Comparison of ENCODE assay signal across 24 cellular contexts in the genomic region with DNA sequence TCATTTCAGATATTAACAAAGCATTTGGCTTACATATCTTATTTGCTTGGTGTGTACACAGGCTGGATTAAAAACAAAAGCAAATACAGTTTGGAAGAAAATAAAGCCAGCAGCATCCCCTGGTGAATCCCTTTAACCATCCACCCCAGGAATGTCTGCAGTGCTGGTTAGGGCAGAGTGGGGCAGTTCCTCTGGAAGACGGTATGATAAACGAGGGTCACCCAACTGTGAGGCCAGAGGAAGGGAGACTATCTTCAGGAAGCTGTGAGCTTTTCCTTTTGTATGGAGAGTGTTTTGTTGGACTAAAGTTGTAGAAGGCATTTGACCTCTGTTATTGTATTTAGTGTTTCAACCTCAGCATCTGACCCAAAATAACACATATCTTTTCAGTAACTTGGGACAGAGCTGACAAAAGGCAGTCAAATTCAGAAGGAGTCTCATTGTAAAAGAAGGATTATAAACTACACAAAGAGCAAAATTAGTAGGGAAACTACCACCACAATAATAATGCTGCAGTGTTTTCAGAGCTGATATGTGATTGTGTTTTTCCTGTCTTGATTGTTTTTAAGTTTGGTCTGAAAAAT.
DNase-seq lines count a peak whose midpoint lies in the region; ATAC-seq, FAIRE-seq and TF ChIP-seq lines count a peak whose summit lies in the region.
"Had no signal": no experiment of that assay in that cellular context is flagged by ENCODE, and none has a peak within 500 bp of the region (broad histone marks: within the 10 kb centered on the region; RNA-seq: fewer than 3 reads in every experiment).

No MANE protein-coding gene starts in this region.

- TF ChIP-seq POLR2A in endothelial cell of umbilical vein (IDR thresholded peaks at IDR 0.05; ENCODE audit: low read depth, low read length) (no peak), suprapubic skin (IDR thresholded peaks at IDR 0.05) (no peak)

- H3K36me3 Mint-ChIP-seq in mesothelial cell of epicardium, result peaks cover 9% of the 10 kb centered on the region
- H3K36me3 Mint-ChIP-seq: CD14-positive monocyte; immature natural killer cell; naive thymus-derived CD8-positive, alpha-beta T cell had no signal

- H3K27me3 Mint-ChIP-seq in mesothelial cell of epicardium (ENCODE audit: low read depth), result no peaks in the 10 kb centered on the region

- WGBS in right cardiac atrium, result 29% methylated on average over 2 of the region's 2 CpGs
- WGBS in suprapubic skin, result 61% methylated on average over 2 of the region's 2 CpGs

- H3K4me1 ChIP-seq in right cardiac atrium (ENCODE audit: control insufficient read depth, insufficient read depth, low read length), result peaks cover 16% of the 10 kb centered on the region
- H3K4me1 ChIP-seq in endothelial cell of umbilical vein (ENCODE audit: control insufficient read depth, extremely low read depth, insufficient read depth, low read length), result peaks cover 21% of the 10 kb centered on the region
- H3K4me1 ChIP-seq in suprapubic skin, result peaks cover 41% of the 10 kb centered on the region

- POLR2A ChIA-PET in endothelial cell of umbilical vein (lab: Charles Lee), result interaction anchor here (0.6 kb wide), 1 partner anchor 23 kb away, joined by 5 read pairs; no protein-coding TSS in a partner anchor

- no peak overlapping the region for H3K4me3 ChIP-seq in right cardiac atrium (ENCODE audit: low read length)
- H3K4me3 ChIP-seq in endothelial cell of umbilical vein (replicated peaks in 1 of 3; ENCODE audit: insufficient read depth in 1 of 3, low read depth in 1 of 3, low read length in 3 of 3), result no peak overlapping the region
- H3K4me3 ChIP-seq in suprapubic skin, result no peak overlapping the region
- H3K4me3 ChIP-seq: lung, PC-9, skin epidermis had no signal

- H3K4me1 Mint-ChIP-seq in mesothelial cell of epicardium, result peaks cover 43% of the 10 kb centered on the region
- H3K4me1 Mint-ChIP-seq: immature natural killer cell; stimulated activated naive CD8-positive, alpha-beta T cell treated with anti-CD3 and anti-CD28 coated beads, Interleukin-15, amount 100 ng/mL, for 72 hours had no signal

- no peak overlapping the region for H2AFZ ChIP-seq in endothelial cell of umbilical vein (ENCODE audit: low read depth, low read length)
- H2AFZ ChIP-seq: PC-9 had no signal

- H3K36me3 ChIP-seq in endothelial cell of umbilical vein (ENCODE audit: control insufficient read depth in 2 of 2, extremely low read depth in 1 of 2, insufficient read depth in 2 of 2, low read length in 2 of 2) (no peaks in the 10 kb centered on the region), suprapubic skin (no peaks in the 10 kb centered on the region)

- H3K27me3 ChIP-seq in right cardiac atrium (ENCODE audit: control insufficient read depth, insufficient read depth) (no peaks in the 10 kb centered on the region), endothelial cell of umbilical vein (ENCODE audit: control insufficient read depth in 2 of 2, insufficient read depth in 2 of 2, low read length in 2 of 2) (no peaks in the 10 kb centered on the region), suprapubic skin (no peaks in the 10 kb centered on the region)

- no peak overlapping the region for H3K4me3 Mint-ChIP-seq in mesothelial cell of epicardium
- H3K4me3 Mint-ChIP-seq: CD14-positive monocyte; immature natural killer cell; naive thymus-derived CD8-positive, alpha-beta T cell; stimulated activated naive CD8-positive, alpha-beta T cell treated with anti-CD3 and anti-CD28 coated beads, Interleukin-15, amount 100 ng/mL, for 72 hours had no signal

- H3K9me3 ChIP-seq in right cardiac atrium (ENCODE audit: control insufficient read depth, low read length) (no peaks in the 10 kb centered on the region), endothelial cell of umbilical vein (replicated peaks; ENCODE audit: control insufficient read depth, insufficient read depth, low read length) (no peaks in the 10 kb centered on the region), suprapubic skin (no peaks in the 10 kb centered on the region)

- H4K20me1 ChIP-seq in endothelial cell of umbilical vein (replicated peaks; ENCODE audit: control insufficient read depth, extremely low read depth, insufficient read depth, low read length), result no peaks in the 10 kb centered on the region

- no peaks in the 10 kb centered on the region for H3K9me1 ChIP-seq in endothelial cell of umbilical vein (replicated peaks; ENCODE audit: control insufficient read depth, extremely low read depth, insufficient read depth, low read length)

- peak overlapping the region; percentile 55 for H3K27ac Mint-ChIP-seq in mesothelial cell of epicardium
- H3K27ac Mint-ChIP-seq: immature natural killer cell; naive thymus-derived CD8-positive, alpha-beta T cell; stimulated activated naive CD8-positive, alpha-beta T cell treated with anti-CD3 and anti-CD28 coated beads, Interleukin-15, amount 100 ng/mL, for 72 hours had no signal

- intact Hi-C loops in right cardiac atrium (cut with DNase I), result no loop called here
- intact Hi-C loops in Right ventricle myocardium superior (cut with DNase I), result no loop called here
- intact Hi-C loops in endothelial cell of umbilical vein (cut with micrococcal nuclease), result no loop called here

- H3K9ac ChIP-seq in endothelial cell of umbilical vein (replicated peaks; ENCODE audit: extremely low read depth, insufficient read depth, low read length), result no peak overlapping the region

- CTCF ChIA-PET in endothelial cell of umbilical vein (lab: Charles Lee), result interaction anchor here (0.7 to 1.7 kb wide), 7 partner anchors 10 to 83 kb away, joined by 3 to 7 read pairs (median 4); no protein-coding TSS in a partner anchor

- FAIRE-seq in endothelial cell of umbilical vein (lab: Jason Lieb, UNC) (peak; percentile 70), frontal cortex (lab: Jason Lieb, UNC) (no peak)
- FAIRE-seq: bronchial epithelial cell, HTR-8/SVneo, urothelium cell line had no signal

- H3K9me3 Mint-ChIP-seq in mesothelial cell of epicardium, result peaks cover 22% of the 10 kb centered on the region
- H3K9me3 Mint-ChIP-seq: immature natural killer cell; naive thymus-derived CD8-positive, alpha-beta T cell; stimulated activated naive CD8-positive, alpha-beta T cell treated with anti-CD3 and anti-CD28 coated beads, Interleukin-15, amount 100 ng/mL, for 72 hours had no signal

- H3K4me2 ChIP-seq in endothelial cell of umbilical vein (ENCODE audit: insufficient read depth, low read length), result peak overlapping the region; percentile 73
- H3K4me2 ChIP-seq: PC-9 had no signal

- dilution Hi-C loops in endothelial cell of umbilical vein (cut with MboI; ENCODE audit: extremely low pct_ligation_motif_present, low sequenced_read_pairs), result no loop called here

- TF ChIP-seq EP300 in suprapubic skin (IDR thresholded peaks at IDR 0.05), result no peak

- TF ChIP-seq CTCF in endothelial cell of umbilical vein (IDR thresholded peaks at IDR 0.05; ENCODE audit: extremely low read depth in 1 of 2, insufficient read depth in 1 of 2, low read depth in 1 of 2, low read length in 2 of 2), result no peak
- no peak for TF ChIP-seq CTCF in mesothelial cell of epicardium (IDR thresholded peaks at IDR 0.05; ENCODE audit: unreplicated experiment)
- TF ChIP-seq CTCF in suprapubic skin (IDR thresholded peaks at IDR 0.05), result no peak

- H3K79me2 ChIP-seq in endothelial cell of umbilical vein (ENCODE audit: control insufficient read depth, insufficient read depth, low read length), result peaks cover 22% of the 10 kb centered on the region

- H3K27ac ChIP-seq in right cardiac atrium (ENCODE audit: low read length), result peak overlapping the region; percentile 45
- peak overlapping the region; percentile 17 for H3K27ac ChIP-seq in endothelial cell of umbilical vein (ENCODE audit: insufficient read depth, low read depth, low read length)
- H3K27ac ChIP-seq in suprapubic skin, result no peak overlapping the region
- H3K27ac ChIP-seq: PC-9 had no signal

- ATAC-seq in right cardiac atrium (peak; percentile 33 to 67), Right ventricle myocardium superior (ENCODE audit: poor library complexity) (no peak)
- ATAC-seq: esophagus mucosa; naive thymus-derived CD8-positive, alpha-beta T cell; stimulated activated naive CD8-positive, alpha-beta T cell treated with anti-CD3 and anti-CD28 coated beads, Interleukin-15, amount 100 ng/mL, for 72 hours had no signal

- no peak for DNase-seq in right cardiac atrium
- no peak for DNase-seq in Right ventricle myocardium superior
- peak; percentile 64 for DNase-seq in endothelial cell of umbilical vein (ENCODE audit: low read depth, low spot score)
- no peak for DNase-seq in mesothelial cell of epicardium (ENCODE audit: low spot score in 2 of 2, unreplicated experiment in 2 of 2)
- no peak for DNase-seq in suprapubic skin (ENCODE audit: low spot score in 2 of 2)
- no peak for DNase-seq in mesenteric fat pad (ENCODE audit: low spot score)
- DNase-seq in frontal cortex (ENCODE audit: low spot score in 2 of 2), result no peak
- DNase-seq in NK-92 treated with Interleukin-12 subunit alpha and Interleukin-12 subunit beta, amount 100 ng/mL, for 24 hours (lab: John Stamatoyannopoulos, UW), result no peak
- DNase-seq: immature natural killer cell; naive thymus-derived CD8-positive, alpha-beta T cell; NCI-H1436; NCI-H774; PC-9; posterior cingulate gyrus; stimulated activated CD4-positive, alpha-beta T cell treated with anti-CD3 and anti-CD28 coated beads, Interleukin-4, amount 100 ng/mL, for 1 hour; stimulated activated naive CD8-positive, alpha-beta T cell treated with anti-CD3 and anti-CD28 coated beads, Interleukin-15, amount 100 ng/mL, for 72 hours; T-helper 9 cell had no signal

- no TSS peak for BruUV-seq in endothelial cell of umbilical vein (replicated peaks; lab: Mats Ljungman, UMichigan)

TF ChIP-seq in endothelial cell of umbilical vein, 7 proteins besides CTCF, POLR2A, EP300 and RAD21:
- TF ChIP-seq FOS (IDR thresholded peaks at IDR 0.05; ENCODE audit: borderline replicate concordance, insufficient read depth, low read length) (no peak), GATA2 (IDR thresholded peaks at IDR 0.05; ENCODE audit: insufficient read depth, insufficient read length, low read depth, low read length) (peak; percentile 51), POLR2AphosphoS5 (IDR thresholded peaks at IDR 0.05; ENCODE audit: insufficient read depth, low read depth, low read length) (peak; percentile 23)
TF ChIP-seq in endothelial cell of umbilical vein: peak in this region for 2.
